8 cellular contexts compared by ENCODE assay signal in genomic region chr16:24539850-24540484, GRCh38. TPM values are rescaled to one million over a fixed set of nuclear protein-coding genes. Genes with fewer than 3 reads are reported as not detected.
A peak's percentile ranks its signal among the peaks of the same experiment; 100 is the strongest.
DNase-seq lines count a peak whose midpoint lies in the region; ATAC-seq and TF ChIP-seq lines count a peak whose summit lies in the region.

No MANE protein-coding gene starts in this region.

- intact Hi-C loops in CD4-positive, alpha-beta T cell (cut with DNase I, micrococcal nuclease): loop anchor here (2.0 to 10.0 kb wide), 8 partner anchors 19 to 717 kb away; partner anchors contain the start of genes TNRC6A (in 2 of the 2), ARHGAP17 (in 1 of the 2), LCMT1 (in 1 of the 2) and PRKCB (in 1 of the 2)
- intact Hi-C loops in esophagus squamous epithelium (cut with DNase I): no loop called here
- intact Hi-C loops in thyroid gland (cut with DNase I): no loop called here

- no peak for TF ChIP-seq CTCF in CD4-positive, alpha-beta T cell (IDR thresholded peaks at IDR 0.05)
- no peak for TF ChIP-seq CTCF in KMS-11 (conservative IDR thresholded peaks at IDR 0.05; ENCODE audit: low read depth, low read length)
- TF ChIP-seq CTCF in esophagus squamous epithelium (IDR thresholded peaks at IDR 0.05): no peak
- TF ChIP-seq CTCF in nephron progenitor cell (IDR thresholded peaks at IDR 0.05): no peak
- no peak for TF ChIP-seq CTCF in thyroid gland (IDR thresholded peaks at IDR 0.05)

- H3K4me1 Mint-ChIP-seq in CD4-positive, alpha-beta T cell (ENCODE audit: low read depth): peaks cover 60% of the 10 kb centered on the region
- H3K4me1 Mint-ChIP-seq in activated CD8-positive, alpha-beta memory T cell treated with anti-CD3 and anti-CD28 coated beads, Interleukin-2, amount 10 ng/mL, durations not matched to agents 7 days and 5 days: peaks cover 36% of the 10 kb centered on the region
- peaks cover 38% of the 10 kb centered on the region for H3K4me1 Mint-ChIP-seq in nephron progenitor cell

- no peaks in the 10 kb centered on the region for H3K9me3 ChIP-seq in CD4-positive, alpha-beta T cell (ENCODE audit: control insufficient read depth, low read length)
- H3K9me3 ChIP-seq in esophagus squamous epithelium (no peaks in the 10 kb centered on the region), thyroid gland (no peaks in the 10 kb centered on the region)

- WGBS in esophagus squamous epithelium, 2 donors: 0% methylated on average over 9 to 10 of the region's 60 CpGs
- 0% methylated on average over 16 to 25 of the region's 60 CpGs for WGBS in thyroid gland, 2 donors

- H4K20me1 ChIP-seq in KMS-11 (ENCODE audit: insufficient read depth): peaks cover 36% of the 10 kb centered on the region

- H3K4me3 ChIP-seq in KMS-11 (IDR thresholded peaks at IDR 0.05; ENCODE audit: insufficient read depth, low read depth, low read length) (no peak overlapping the region), esophagus squamous epithelium (peak overlapping the region; percentile 68 to 98 (median 89)), thyroid gland (replicated peaks in 1 of 3) (peak overlapping the region; percentile 45 to 97 (median 97))

- H3K36me3 ChIP-seq in KMS-11 (ENCODE audit: insufficient read depth) (no peaks in the 10 kb centered on the region), esophagus squamous epithelium (peaks cover 0 to 11% (median 0%) of the 10 kb centered on the region in 3 donors), thyroid gland (peaks cover 0 to 5% of the 10 kb centered on the region in 2 donors)

- peak overlapping the region; percentile 100 for H3K27ac Mint-ChIP-seq in CD4-positive, alpha-beta T cell
- peak overlapping the region; percentile 100 for H3K27ac Mint-ChIP-seq in activated CD8-positive, alpha-beta memory T cell treated with anti-CD3 and anti-CD28 coated beads, Interleukin-2, amount 10 ng/mL, durations not matched to agents 7 days and 5 days
- peak overlapping the region; percentile 99 for H3K27ac Mint-ChIP-seq in nephron progenitor cell

- H2AFZ ChIP-seq in KMS-11 (ENCODE audit: low read depth): peak overlapping the region; percentile 79

- ATAC-seq in CD4-positive, alpha-beta T cell (ENCODE audit: poor library complexity): no peak
- peak; percentile 35 for ATAC-seq in GM21529 (IDR thresholded peaks at IDR 0.05; ENCODE audit: unreplicated experiment)
- peak; percentile 47 for ATAC-seq in activated CD8-positive, alpha-beta memory T cell treated with anti-CD3 and anti-CD28 coated beads, Interleukin-2, amount 10 ng/mL, durations not matched to agents 7 days and 5 days

- CTCF ChIA-PET in CD4-positive, alpha-beta T cell (lab: Charles Lee): no interaction called here
- CTCF ChIA-PET in activated CD8-positive, alpha-beta memory T cell treated with anti-CD3 and anti-CD28 coated beads, Interleukin-2, amount 10 ng/mL, durations not matched to agents 7 days and 5 days (lab: Charles Lee): interaction anchor here (0.6 to 2.5 kb wide), 3 partner anchors 12 to 509 kb away, joined by 4 to 6 read pairs (median 4); no protein-coding TSS in a partner anchor

- peaks cover 51% of the 10 kb centered on the region for H3K36me3 Mint-ChIP-seq in CD4-positive, alpha-beta T cell (ENCODE audit: low read depth)
- peaks cover 33% of the 10 kb centered on the region for H3K36me3 Mint-ChIP-seq in activated CD8-positive, alpha-beta memory T cell treated with anti-CD3 and anti-CD28 coated beads, Interleukin-2, amount 10 ng/mL, durations not matched to agents 7 days and 5 days
- H3K36me3 Mint-ChIP-seq in nephron progenitor cell (ENCODE audit: low read depth): peaks cover 28% of the 10 kb centered on the region

- no peak for TF ChIP-seq POLR2A in esophagus squamous epithelium (IDR thresholded peaks at IDR 0.05)
- no peak for TF ChIP-seq POLR2A in thyroid gland (IDR thresholded peaks at IDR 0.05)

- H3K4me2 ChIP-seq in KMS-11: peak overlapping the region; percentile 88

- POLR2A ChIA-PET in CD4-positive, alpha-beta T cell (lab: Charles Lee): interaction anchor here (0.7 to 2.4 kb wide), 5 partner anchors 9 to 1390 kb away, joined by 3 to 11 read pairs (median 7); partner anchors contain the start of gene ARHGAP17

- peak in 6 of 10 experiments; percentile 23 to 56 (median 34) for DNase-seq in CD4-positive, alpha-beta T cell
- peak; percentile 71 for DNase-seq in activated CD8-positive, alpha-beta memory T cell treated with anti-CD3 and anti-CD28 coated beads, Interleukin-2, amount 10 ng/mL, durations not matched to agents 7 days and 5 days
- DNase-seq in esophagus squamous epithelium (lab: John Stamatoyannopoulos, UW) (no peak), nephron progenitor cell (peak; percentile 66), thyroid gland (peak; percentile 67 to 68), NAMALWA (ENCODE audit: low spot score) (no peak)

- H3K4me3 Mint-ChIP-seq in CD4-positive, alpha-beta T cell: peak overlapping the region; percentile 95
- H3K4me3 Mint-ChIP-seq in activated CD8-positive, alpha-beta memory T cell treated with anti-CD3 and anti-CD28 coated beads, Interleukin-2, amount 10 ng/mL, durations not matched to agents 7 days and 5 days: peak overlapping the region; percentile 95
- peak overlapping the region; percentile 95 for H3K4me3 Mint-ChIP-seq in nephron progenitor cell

- H3K27ac ChIP-seq in CD4-positive, alpha-beta T cell (ENCODE audit: low read depth, low read length): peak overlapping the region; percentile 95
- H3K27ac ChIP-seq in KMS-11: peak overlapping the region; percentile 99
- H3K27ac ChIP-seq in esophagus squamous epithelium: peak overlapping the region; percentile 97 to 100 (median 100)
- peak overlapping the region; percentile 100 for H3K27ac ChIP-seq in thyroid gland

- peak overlapping the region; percentile 100 for H3K9ac ChIP-seq in KMS-11

- H3K9me3 Mint-ChIP-seq in CD4-positive, alpha-beta T cell: no peaks in the 10 kb centered on the region
- no peaks in the 10 kb centered on the region for H3K9me3 Mint-ChIP-seq in activated CD8-positive, alpha-beta memory T cell treated with anti-CD3 and anti-CD28 coated beads, Interleukin-2, amount 10 ng/mL, durations not matched to agents 7 days and 5 days (ENCODE audit: low read depth)
- no peaks in the 10 kb centered on the region for H3K9me3 Mint-ChIP-seq in nephron progenitor cell

- no peaks in the 10 kb centered on the region for H3K27me3 ChIP-seq in CD4-positive, alpha-beta T cell (ENCODE audit: control insufficient read depth, insufficient read depth, low read length)
- H3K27me3 ChIP-seq in KMS-11 (ENCODE audit: insufficient read depth, low read depth) (no peaks in the 10 kb centered on the region), esophagus squamous epithelium (no peaks in the 10 kb centered on the region), thyroid gland (no peaks in the 10 kb centered on the region)

- H3K79me2 ChIP-seq in KMS-11 (ENCODE audit: insufficient read depth, low read depth): peaks cover 55% of the 10 kb centered on the region

- H3K4me1 ChIP-seq in KMS-11 (ENCODE audit: low read depth, poor library complexity, severe bottlenecking) (peaks cover 35% of the 10 kb centered on the region), esophagus squamous epithelium (peaks cover 0 to 50% (median 27%) of the 10 kb centered on the region in 3 donors), thyroid gland (peaks cover 28 to 34% of the 10 kb centered on the region in 2 donors)

- H3K27me3 Mint-ChIP-seq in CD4-positive, alpha-beta T cell: no peaks in the 10 kb centered on the region
- H3K27me3 Mint-ChIP-seq in activated CD8-positive, alpha-beta memory T cell treated with anti-CD3 and anti-CD28 coated beads, Interleukin-2, amount 10 ng/mL, durations not matched to agents 7 days and 5 days: no peaks in the 10 kb centered on the region
- no peaks in the 10 kb centered on the region for H3K27me3 Mint-ChIP-seq in nephron progenitor cell (ENCODE audit: low read depth, poor library complexity)

RNA-seq across cellular contexts. Expression of gene RBBP6, which starts 0.6 kb away (rescaled TPM):
- total RNA-seq in CD4-positive, alpha-beta T cell: 100 to 1,000 TPM; 178 TPM
- total RNA-seq in activated CD8-positive, alpha-beta memory T cell treated with anti-CD3 and anti-CD28 coated beads, Interleukin-2, amount 10 ng/mL, durations not matched to agents 7 days and 5 days: 10 to 100 TPM; 60.4 to 72.4 TPM
- 10 to 100 TPM; 25.0 to 56.0 (median 53.0) TPM for total RNA-seq in esophagus squamous epithelium
- total RNA-seq in thyroid gland: 100 to 1,000 TPM in 1 of 4 donors, 10 to 100 TPM in 3; 78.9 to 120 (median 84.5) TPM

Comparison
In these comparisons a context has a peak if more than half of its experiments do, and no peak if none do; other contexts are left out.
1. DNase-seq: peak in CD4-positive, alpha-beta T cell (6 of 10), activated CD8-positive, alpha-beta memory T cell treated with anti-CD3 and anti-CD28 coated beads, Interleukin-2, amount 10 ng/mL, durations not matched to agents 7 days and 5 days (single experiment), nephron progenitor cell (single experiment) and thyroid gland (2 of 2); none in esophagus squamous epithelium (single experiment) and NAMALWA (single experiment).
2. intact Hi-C loops: an anchor here in CD4-positive, alpha-beta T cell (2.0 to 10.0 kb wide); none called in esophagus squamous epithelium and thyroid gland.
3. Peak in every context shown above with its lines, with median percentiles within 50 percentile points of each other: H3K27ac ChIP-seq, H3K27ac Mint-ChIP-seq and H3K4me3 Mint-ChIP-seq.